ENCODE assay signal across 20 cellular contexts in genomic region chr13:113776231-113777125, GRCh38. TPM values are rescaled to one million over a fixed set of nuclear protein-coding genes. Genes with fewer than 3 reads are reported as not detected.
DNase-seq lines count a peak whose midpoint lies in the region; ATAC-seq lines count a peak whose summit lies in the region.
"Had no signal": no experiment of that assay in that cellular context is flagged by ENCODE, and none has a peak within 500 bp of the region (broad histone marks: within the 10 kb centered on the region; RNA-seq: fewer than 3 reads in every experiment).

No MANE protein-coding gene starts in this region.

- H3K9me3 ChIP-seq in neuronal stem cell (replicated peaks in 1 of 2; ENCODE audit: control insufficient read depth in 2 of 2, insufficient read depth in 1 of 2, low read depth in 1 of 2, low read length in 2 of 2), result peaks cover 4 to 8% of the 10 kb centered on the region in 2 donors

- H3K23ac ChIP-seq in neuronal stem cell (ENCODE audit: low read depth, low read length, poor library complexity), result peak overlapping the region; percentile 49

- H3K18ac ChIP-seq in neuronal stem cell (ENCODE audit: low read length), result peak overlapping the region; percentile 9

- H3K9ac ChIP-seq in neuronal stem cell (ENCODE audit: low read depth, low read length, poor library complexity), result no peak overlapping the region

- H4K8ac ChIP-seq in neuronal stem cell (ENCODE audit: low read depth, low read length), result no peak overlapping the region

- no peak overlapping the region for H2BK15ac ChIP-seq in neuronal stem cell (ENCODE audit: low read length)

- no peak overlapping the region for H2BK120ac ChIP-seq in neuronal stem cell (ENCODE audit: low read depth, low read length)

- no peak overlapping the region for H2BK12ac ChIP-seq in neuronal stem cell (ENCODE audit: low read length)

- H3K4me3 ChIP-seq in H7 (ENCODE audit: insufficient read depth, low read depth, low read length), result no peak overlapping the region
- H3K4me3 ChIP-seq in neuronal stem cell (ENCODE audit: low read length in 2 of 2), result no peak overlapping the region
- H3K4me3 ChIP-seq: cardiac muscle cell, hepatocyte, smooth muscle cell had no signal

- H3K27ac ChIP-seq in neuronal stem cell (replicated peaks; ENCODE audit: low read length), result no peak overlapping the region
- H3K27ac ChIP-seq: cardiac muscle cell, foreskin keratinocyte, hepatocyte had no signal

- no peak overlapping the region for H4K91ac ChIP-seq in neuronal stem cell (ENCODE audit: low read depth, low read length, poor library complexity)

- ATAC-seq in HG03378 (IDR thresholded peaks at IDR 0.05; ENCODE audit: unreplicated experiment) (no peak), GM19467 (IDR thresholded peaks at IDR 0.05; ENCODE audit: unreplicated experiment) (no peak), HG03039 (IDR thresholded peaks at IDR 0.05; ENCODE audit: unreplicated experiment) (no peak)
- ATAC-seq: CD8-positive, alpha-beta T cell had no signal

- H3K4me2 ChIP-seq in neuronal stem cell (ENCODE audit: insufficient read depth, low read length, poor library complexity, severe bottlenecking), result no peak overlapping the region
- H3K4me2 ChIP-seq: hepatocyte, smooth muscle cell had no signal

- peak; percentile 61 for DNase-seq in H7
- DNase-seq in NCI-H187 treated with DMSO at 0.1 percent for 48 hours (lab: John Stamatoyannopoulos, UW), result peak; percentile 45
- DNase-seq in NCI-H774 (lab: John Stamatoyannopoulos, UW), result peak; percentile 94
- DNase-seq in neuronal stem cell (ENCODE audit: low spot score), result no peak
- no peak for DNase-seq in 8988T
- DNase-seq: activated CD4-positive, alpha-beta T cell treated with anti-CD3 and anti-CD28 coated beads, Interleukin-2, amount 50 U/mL, for 4 hours; amniotic stem cell; CD8-positive, alpha-beta T cell; foreskin keratinocyte; HCEC 1CT; NCI-H1436; NCI-H446 treated with DMSO at 0.1 percent for 48 hours; SIG-M5; stimulated activated CD4-positive, alpha-beta T cell treated with anti-CD3 and anti-CD28 coated beads, Interleukin-4, amount 100 ng/mL, for 24 hours had no signal

- H3K79me1 ChIP-seq in neuronal stem cell (ENCODE audit: low read depth, low read length), result peaks cover 5% of the 10 kb centered on the region

- H2AK5ac ChIP-seq in neuronal stem cell (ENCODE audit: low read depth, low read length), result no peak overlapping the region

- H3K4ac ChIP-seq in neuronal stem cell (ENCODE audit: low read length), result no peak overlapping the region

- H3K36me3 ChIP-seq in H7 (replicated peaks; ENCODE audit: control insufficient read depth, insufficient read depth, low read length) (no peaks in the 10 kb centered on the region), neuronal stem cell (replicated peaks in 1 of 2; ENCODE audit: control insufficient read depth in 2 of 2, insufficient read depth in 2 of 2, low read length in 2 of 2) (no peaks in the 10 kb centered on the region)
- H3K36me3 ChIP-seq: cardiac muscle cell had no signal

- no peak overlapping the region for H2AFZ ChIP-seq in neuronal stem cell (ENCODE audit: low read length)
- H2AFZ ChIP-seq: hepatocyte had no signal

- no peak overlapping the region for H2BK5ac ChIP-seq in neuronal stem cell (ENCODE audit: low read length)

- H3K4me1 ChIP-seq in neuronal stem cell (ENCODE audit: control insufficient read depth in 2 of 2, insufficient read depth in 1 of 2, low read depth in 1 of 2, low read length in 2 of 2), result peaks cover 0 to 2% of the 10 kb centered on the region in 2 donors

- H3K27me3 ChIP-seq in H7 (ENCODE audit: control insufficient read depth, insufficient read depth, low read length), result no peaks in the 10 kb centered on the region; the same call in 1 of the 2 replicates
- peaks cover 0 to 13% (median 5%) of the 10 kb centered on the region in 3 experiments for H3K27me3 ChIP-seq in neuronal stem cell (ENCODE audit: control insufficient read depth in 3 of 3, insufficient read depth in 3 of 3, low read depth in 1 of 3, low read length in 3 of 3)

- WGBS in neuronal stem cell (ENCODE audit: extremely low coverage in 2 of 2, insufficient read length in 2 of 2, insufficient replicate concordance in 1 of 2), 2 donors, result no CpG with 5 or more reads among the region's 35 CpGs

- peak overlapping the region; percentile 87 for H3K14ac ChIP-seq in neuronal stem cell (ENCODE audit: low read length)

RNA-seq across cellular contexts. Expression of gene TMEM255B, which starts 17.5 kb away (rescaled TPM):
- total RNA-seq in H7 (2014; rRNA removed; shearing (Covaris generic)), result 0.70 and 2.7 TPM in 2 replicates
- 2.5 TPM for polyA plus RNA-seq in neuronal stem cell (2013, experiment 1 of 2)
- polyA plus RNA-seq in neuronal stem cell (2013, experiment 2 of 2), result 2.2 TPM
- total RNA-seq: cardiac muscle cell had no signal

Comparison
In these comparisons a context has a peak if more than half of its experiments do, and no peak if none do; other contexts are left out.
1. DNase-seq: peak in H7 (single experiment), NCI-H187 treated with DMSO at 0.1 percent for 48 hours (single experiment) and NCI-H774 (single experiment); none in neuronal stem cell (single experiment) and 8988T (single experiment).